ENCODE assay signal across 17 cellular contexts in genomic region chr16:69501956-69502457, GRCh38.
DNase-seq lines count a peak whose midpoint lies in the region; ATAC-seq and TF ChIP-seq lines count a peak whose summit lies in the region.
"Had no signal": no experiment of that assay in that cellular context is flagged by ENCODE, and none has a peak within 500 bp of the region (broad histone marks: within the 10 kb centered on the region; RNA-seq: fewer than 3 reads in every experiment).

No MANE protein-coding gene starts in this region.

- H3K36me3 ChIP-seq in mammary epithelial cell (ENCODE audit: insufficient read depth, low read length): no peaks in the 10 kb centered on the region
- H3K36me3 ChIP-seq: cardiac muscle cell had no signal

- peak; percentile 47 for ATAC-seq in HG03571 (IDR thresholded peaks at IDR 0.05; ENCODE audit: unreplicated experiment)
- ATAC-seq in activated T-helper 17 cell treated with anti-CD3 and anti-CD28 coated beads, Interleukin-2, amount 50 U/mL, for 72 hours (replicated peaks): no peak
- ATAC-seq in HG02973 (IDR thresholded peaks at IDR 0.05; ENCODE audit: unreplicated experiment): no peak

- dilution Hi-C loops in mammary epithelial cell (cut with HindIII; ENCODE audit: low sequenced_read_pairs): no loop called here

- BruUV-seq in mammary epithelial cell (replicated peaks; lab: Mats Ljungman, UMichigan): no TSS peak

- no peak overlapping the region for H3K4me3 ChIP-seq in GM12865 (ENCODE audit: low read depth, low read length)
- H3K4me3 ChIP-seq in mammary epithelial cell (replicated peaks in 1 of 3; ENCODE audit: insufficient read depth in 1 of 3, low read depth in 2 of 3, low read length in 3 of 3): no peak overlapping the region
- H3K4me3 ChIP-seq: cardiac muscle cell had no signal

- peaks cover 5% of the 10 kb centered on the region for H3K4me1 ChIP-seq in mammary epithelial cell (ENCODE audit: insufficient read depth, low read length)

- WGBS in mammary epithelial cell (ENCODE audit: low coverage, missing lambda C conversion rate): 19% methylated on average over 4 of the region's 4 CpGs

- DNase-seq in GM12865 (ENCODE audit: low read depth) (peak; percentile 61), mammary epithelial cell (no peak), GF-D8 (lab: John Stamatoyannopoulos, UW) (no peak)
- no peak for DNase-seq in activated CD8-positive, alpha-beta memory T cell treated with anti-CD3 and anti-CD28 coated beads for 24 hours
- DNase-seq: activated CD4-positive, alpha-beta T cell treated with anti-CD3 and anti-CD28 coated beads for 4 hours; activated gamma-delta T cell; hippocampal formation; mesendoderm; NCI-H82; retina; SW 1271 had no signal

- H3K4me1 Mint-ChIP-seq in activated T-helper 17 cell treated with anti-CD3 and anti-CD28 coated beads, Interleukin-2, amount 50 U/mL, for 72 hours: no peaks in the 10 kb centered on the region
- peaks cover 9% of the 10 kb centered on the region for H3K4me1 Mint-ChIP-seq in nephron

- H3K4me2 ChIP-seq in mammary epithelial cell (ENCODE audit: insufficient read depth, low read depth, low read length): no peak overlapping the region

- CTCF ChIA-PET in mammary epithelial cell (lab: Charles Lee; ENCODE audit: low non-redundant PET): no interaction called here

- in situ Hi-C loops in mammary epithelial cell (cut with MboI; ENCODE audit: low sequenced_read_pairs in 2 of 2): no loop called here

- H3K27me3 ChIP-seq in mammary epithelial cell (ENCODE audit: insufficient read depth, low read length): no peaks in the 10 kb centered on the region
- H3K27me3 ChIP-seq: cardiac muscle cell had no signal

- H2AFZ ChIP-seq in mammary epithelial cell (ENCODE audit: low read depth, low read length): no peak overlapping the region

- no peaks in the 10 kb centered on the region for H3K9me3 ChIP-seq in mammary epithelial cell (replicated peaks; ENCODE audit: insufficient read depth, low read length)

- peak overlapping the region; percentile 13 for H3K27ac Mint-ChIP-seq in activated T-helper 17 cell treated with anti-CD3 and anti-CD28 coated beads, Interleukin-2, amount 50 U/mL, for 72 hours
- H3K27ac Mint-ChIP-seq in nephron: peak overlapping the region; percentile 70 to 86 (median 80)

- TF ChIP-seq CTCF in GM12865 (IDR thresholded peaks at IDR 0.05; ENCODE audit: insufficient read depth, low read depth, low read length, missing control alignments) (no peak), nephron (IDR thresholded peaks at IDR 0.05; ENCODE audit: unreplicated experiment in 3 of 3) (no peak), mammary epithelial cell (conservative IDR thresholded peaks at IDR 0.05 in 1 of 2, IDR thresholded peaks at IDR 0.05 in 1 of 2; ENCODE audit: extremely low read depth in 1 of 2, insufficient read depth in 1 of 2, low read depth in 1 of 2, low read length in 2 of 2) (no peak)

- no peaks in the 10 kb centered on the region for H3K36me3 Mint-ChIP-seq in activated T-helper 17 cell treated with anti-CD3 and anti-CD28 coated beads, Interleukin-2, amount 50 U/mL, for 72 hours (ENCODE audit: low read depth)
- H3K36me3 Mint-ChIP-seq in nephron (ENCODE audit: low read depth): no peaks in the 10 kb centered on the region

- no peak overlapping the region for H3K27ac ChIP-seq in mammary epithelial cell (ENCODE audit: insufficient read depth, low read depth, low read length)
- H3K27ac ChIP-seq: C4-2B, cardiac muscle cell had no signal

- no peak overlapping the region for H3K4me3 Mint-ChIP-seq in activated T-helper 17 cell treated with anti-CD3 and anti-CD28 coated beads, Interleukin-2, amount 50 U/mL, for 72 hours
- peak overlapping the region in 1 of 3 experiments; percentile 13 for H3K4me3 Mint-ChIP-seq in nephron

- H3K9ac ChIP-seq in mammary epithelial cell (ENCODE audit: insufficient read depth, low read length): no peak overlapping the region

- no peaks in the 10 kb centered on the region for H3K27me3 Mint-ChIP-seq in activated T-helper 17 cell treated with anti-CD3 and anti-CD28 coated beads, Interleukin-2, amount 50 U/mL, for 72 hours
- H3K27me3 Mint-ChIP-seq in nephron (ENCODE audit: low read depth): peaks cover 4% of the 10 kb centered on the region

- no peaks in the 10 kb centered on the region for H3K9me3 Mint-ChIP-seq in activated T-helper 17 cell treated with anti-CD3 and anti-CD28 coated beads, Interleukin-2, amount 50 U/mL, for 72 hours
- no peaks in the 10 kb centered on the region for H3K9me3 Mint-ChIP-seq in nephron

- no peaks in the 10 kb centered on the region for H3K79me2 ChIP-seq in mammary epithelial cell (ENCODE audit: insufficient read depth, low read length)

- no peaks in the 10 kb centered on the region for H4K20me1 ChIP-seq in mammary epithelial cell (ENCODE audit: insufficient read depth, low read length)

- intact Hi-C loops in mammary epithelial cell (cut with micrococcal nuclease): no loop called here
